ENCODE assay signal across 1 cellular context in genomic region chr12:49744363-49744885, GRCh38.
A peak's percentile ranks its signal among the peaks of the same experiment; 100 is the strongest.
TF ChIP-seq lines count a peak whose summit lies in the region.

No MANE protein-coding gene starts in this region.

TF ChIP-seq in HEK293, 187 proteins besides CTCF, POLR2A, EP300 and RAD21 (continued from another document):
- TF ChIP-seq ZNF513 (tag by site-specific recombination; IDR thresholded peaks at IDR 0.05) (no peak), ZSCAN30 (tag by site-specific recombination; IDR thresholded peaks at IDR 0.05) (no peak), ZNF629 (tag by site-specific recombination; IDR thresholded peaks at IDR 0.05) (no peak), ZNF677 (tag by site-specific recombination; IDR thresholded peaks at IDR 0.05) (no peak), ZBTB8A (tag by site-specific recombination; IDR thresholded peaks at IDR 0.05) (no peak), YY1 (tag by site-specific recombination; IDR thresholded peaks at IDR 0.05) (no peak), SP7 (tag by site-specific recombination; IDR thresholded peaks at IDR 0.05) (peak; percentile 41; the same call in 1 of the 2 replicates), ZBTB17 (tag by site-specific recombination; IDR thresholded peaks at IDR 0.05) (peak; percentile 37; the same call in 1 of the 2 replicates), ZNF223 (tag by site-specific recombination; IDR thresholded peaks at IDR 0.05) (no peak), ZNF133 (tag by site-specific recombination; IDR thresholded peaks at IDR 0.05) (no peak)
